In genomic region chr1:211247921-211248320, GRCh38 we compare ENCODE assay signal across 1 cellular context.
TF ChIP-seq lines count a peak whose summit lies in the region.

No MANE protein-coding gene starts in this region.

TF ChIP-seq in Ishikawa, 13 proteins besides CTCF, POLR2A, EP300 and RAD21 (continued from another document):
- TF ChIP-seq, protein P1, sequence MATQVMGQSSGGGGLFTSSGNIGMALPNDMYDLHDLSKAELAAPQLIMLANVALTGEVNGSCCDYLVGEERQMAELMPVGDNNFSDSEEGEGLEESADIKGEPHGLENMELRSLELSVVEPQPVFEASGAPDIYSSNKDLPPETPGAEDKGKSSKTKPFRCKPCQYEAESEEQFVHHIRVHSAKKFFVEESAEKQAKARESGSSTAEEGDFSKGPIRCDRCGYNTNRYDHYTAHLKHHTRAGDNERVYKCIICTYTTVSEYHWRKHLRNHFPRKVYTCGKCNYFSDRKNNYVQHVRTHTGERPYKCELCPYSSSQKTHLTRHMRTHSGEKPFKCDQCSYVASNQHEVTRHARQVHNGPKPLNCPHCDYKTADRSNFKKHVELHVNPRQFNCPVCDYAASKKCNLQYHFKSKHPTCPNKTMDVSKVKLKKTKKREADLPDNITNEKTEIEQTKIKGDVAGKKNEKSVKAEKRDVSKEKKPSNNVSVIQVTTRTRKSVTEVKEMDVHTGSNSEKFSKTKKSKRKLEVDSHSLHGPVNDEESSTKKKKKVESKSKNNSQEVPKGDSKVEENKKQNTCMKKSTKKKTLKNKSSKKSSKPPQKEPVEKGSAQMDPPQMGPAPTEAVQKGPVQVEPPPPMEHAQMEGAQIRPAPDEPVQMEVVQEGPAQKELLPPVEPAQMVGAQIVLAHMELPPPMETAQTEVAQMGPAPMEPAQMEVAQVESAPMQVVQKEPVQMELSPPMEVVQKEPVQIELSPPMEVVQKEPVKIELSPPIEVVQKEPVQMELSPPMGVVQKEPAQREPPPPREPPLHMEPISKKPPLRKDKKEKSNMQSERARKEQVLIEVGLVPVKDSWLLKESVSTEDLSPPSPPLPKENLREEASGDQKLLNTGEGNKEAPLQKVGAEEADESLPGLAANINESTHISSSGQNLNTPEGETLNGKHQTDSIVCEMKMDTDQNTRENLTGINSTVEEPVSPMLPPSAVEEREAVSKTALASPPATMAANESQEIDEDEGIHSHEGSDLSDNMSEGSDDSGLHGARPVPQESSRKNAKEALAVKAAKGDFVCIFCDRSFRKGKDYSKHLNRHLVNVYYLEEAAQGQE (IDR thresholded peaks at IDR 0.05; ENCODE audit: low read depth), result no peak
- no peak for TF ChIP-seq MAX (IDR thresholded peaks at IDR 0.05)
